Comparison of ENCODE assay signal across 25 cellular contexts in the genomic region with DNA sequence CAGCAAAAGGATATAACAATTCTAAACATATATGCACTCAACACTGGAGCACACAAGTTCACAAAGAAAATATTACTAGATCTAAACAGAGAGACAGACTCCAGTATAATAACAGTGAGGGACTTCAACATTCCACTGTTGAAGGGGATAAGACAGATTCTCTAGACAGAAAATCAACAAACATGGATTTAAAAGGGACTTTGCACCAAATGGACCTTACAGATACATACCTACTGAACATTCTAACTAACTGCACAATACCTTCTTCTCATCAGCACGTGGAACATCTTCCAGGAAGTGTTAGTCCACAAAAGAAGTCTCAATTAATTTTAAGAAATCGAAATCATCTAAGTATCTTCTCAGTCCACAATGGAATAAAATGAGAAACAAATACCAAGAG. TPM values are rescaled to one million over a fixed set of nuclear protein-coding genes. Genes with fewer than 3 reads are reported as not detected.
DNase-seq lines count a peak whose midpoint lies in the region; ATAC-seq, FAIRE-seq and TF ChIP-seq lines count a peak whose summit lies in the region.
"Had no signal": no experiment of that assay in that cellular context is flagged by ENCODE, and none has a peak within 500 bp of the region (broad histone marks: within the 10 kb centered on the region; RNA-seq: fewer than 3 reads in every experiment).

No MANE protein-coding gene starts in this region.

- peak overlapping the region; percentile 26 for H3K4me2 ChIP-seq in HepG2 (ENCODE audit: low read depth, low read length)
- H3K4me2 ChIP-seq: A549, BLaER1 had no signal

- TF ChIP-seq CTCF in HepG2 (CRISPR knock-in tag; IDR thresholded peaks at IDR 0.05) (no peak), right lobe of liver (IDR thresholded peaks at IDR 0.05) (no peak)

- peaks cover 68% of the 10 kb centered on the region for H3K36me3 Mint-ChIP-seq in activated T-cell treated with anti-CD3 and anti-CD28 coated beads, Interleukin-2, amount 50 U/mL, for 24 hours (ENCODE audit: low read depth)
- H3K36me3 Mint-ChIP-seq in central memory CD8-positive, alpha-beta T cell (ENCODE audit: insufficient read depth) = peaks cover 8% of the 10 kb centered on the region

- H3K36me3 ChIP-seq in HepG2 (replicated peaks in 1 of 2; ENCODE audit: control insufficient read depth in 1 of 2, insufficient read depth in 2 of 2, low read length in 2 of 2) (no peaks in the 10 kb centered on the region; a peak in 1 of 5 replicates), right lobe of liver (no peaks in the 10 kb centered on the region)

- no peak for TF ChIP-seq EP300 in HepG2 (IDR thresholded peaks at IDR 0.05; ENCODE audit: low read depth in 2 of 2, low read length in 2 of 2)
- no peak for TF ChIP-seq EP300 in HepG2 (CRISPR knock-in tag; IDR thresholded peaks at IDR 0.05; ENCODE audit: borderline replicate concordance)

- no peak overlapping the region for H3K9ac ChIP-seq in HepG2 (ENCODE audit: insufficient read depth, low read depth, low read length)
- H3K9ac ChIP-seq: BLaER1 had no signal

- ATAC-seq in HepG2 = peak; percentile 94
- no peak for ATAC-seq in right lobe of liver
- no peak for ATAC-seq in central memory CD8-positive, alpha-beta T cell (replicated peaks; ENCODE audit: extremely low read depth, poor library complexity, severe bottlenecking)
- ATAC-seq: A549, GM12878 had no signal

- no peaks in the 10 kb centered on the region for H3K27me3 Mint-ChIP-seq in activated T-cell treated with anti-CD3 and anti-CD28 coated beads, Interleukin-2, amount 50 U/mL, for 24 hours
- no peaks in the 10 kb centered on the region for H3K27me3 Mint-ChIP-seq in central memory CD8-positive, alpha-beta T cell
- H3K27me3 Mint-ChIP-seq: CD4-positive, alpha-beta memory T cell; CD4-positive, CD25-positive, alpha-beta regulatory T cell had no signal

- no peak overlapping the region for H3K4me3 Mint-ChIP-seq in activated T-cell treated with anti-CD3 and anti-CD28 coated beads, Interleukin-2, amount 50 U/mL, for 24 hours
- H3K4me3 Mint-ChIP-seq in central memory CD8-positive, alpha-beta T cell = no peak overlapping the region
- H3K4me3 Mint-ChIP-seq: CD14-positive monocyte had no signal

- H3K27me3 ChIP-seq in HepG2 (ENCODE audit: control insufficient read depth in 1 of 2, insufficient read depth in 2 of 2, low read length in 2 of 2) = no peaks in the 10 kb centered on the region
- H3K27me3 ChIP-seq in right lobe of liver = no peaks in the 10 kb centered on the region
- H3K27me3 ChIP-seq: BE2C, BLaER1 had no signal

- H3K4me1 ChIP-seq in HepG2 (ENCODE audit: insufficient read depth, low read length) = peaks cover 47% of the 10 kb centered on the region
- H3K4me1 ChIP-seq in right lobe of liver = no peaks in the 10 kb centered on the region
- H3K4me1 ChIP-seq: A549, BE2C, BLaER1 had no signal

- H3K4me3 ChIP-seq in HepG2 (replicated peaks in 1 of 3; ENCODE audit: insufficient read depth in 1 of 3, low read depth in 2 of 3, low read length in 3 of 3) (no peak overlapping the region), right lobe of liver (no peak overlapping the region)
- H3K4me3 ChIP-seq: A549, BLaER1, GM12878 had no signal

- TF ChIP-seq RAD21 in HepG2 (CRISPR knock-in tag; IDR thresholded peaks at IDR 0.05) = no peak

- in situ Hi-C loops in HepG2 (cut with HindIII; ENCODE audit: extremely low pct_ligation_motif_present, low pct_unique_long_range_greater_than_20kb) = no loop called here

- no peak for DNase-seq in activated T-cell treated with anti-CD3 and anti-CD28 coated beads, Interleukin-2, amount 50 U/mL, for 24 hours
- DNase-seq in activated T-cell treated with anti-CD3 and anti-CD28 coated beads for 4 hours (no peak), HepG2 (ENCODE audit: low spot score) (peak; percentile 76), right lobe of liver (no peak), urothelium cell line (ENCODE audit: low spot score) (no peak), AG08396 (ENCODE audit: low spot score) (no peak)
- no peak for DNase-seq in central memory CD8-positive, alpha-beta T cell (ENCODE audit: low spot score in 2 of 2)
- DNase-seq: BE2C; C1 segment of cervical spinal cord; CD4-positive, alpha-beta memory T cell; CD4-positive, CD25-positive, alpha-beta regulatory T cell; DMS 273 treated with DMSO at 0.1 percent for 48 hours; DMS153; DMS53; DMS79; DND-41; EL; GDM1 had no signal

- H2AFZ ChIP-seq in HepG2 (ENCODE audit: low read length) = no peak overlapping the region

- POLR2A ChIA-PET in HepG2 (lab: Yijun Ruan, JAX) = interaction anchor here (0.8 kb wide), 1 partner anchor 26 kb away, joined by 3 read pairs; no protein-coding TSS in a partner anchor

- H3K9me3 ChIP-seq in HepG2 (ENCODE audit: low read length) (no peaks in the 10 kb centered on the region), right lobe of liver (no peaks in the 10 kb centered on the region)
- H3K9me3 ChIP-seq: BE2C had no signal

- H3K4me1 Mint-ChIP-seq in activated T-cell treated with anti-CD3 and anti-CD28 coated beads, Interleukin-2, amount 50 U/mL, for 24 hours (ENCODE audit: low read depth) = peaks cover 89% of the 10 kb centered on the region
- peaks cover 89% of the 10 kb centered on the region for H3K4me1 Mint-ChIP-seq in central memory CD8-positive, alpha-beta T cell

- peaks cover 15% of the 10 kb centered on the region for H3K9me3 Mint-ChIP-seq in activated T-cell treated with anti-CD3 and anti-CD28 coated beads, Interleukin-2, amount 50 U/mL, for 24 hours
- H3K9me3 Mint-ChIP-seq in central memory CD8-positive, alpha-beta T cell = no peaks in the 10 kb centered on the region

- H4K20me1 ChIP-seq in HepG2 (ENCODE audit: insufficient read depth, low read length) = peaks cover 26% of the 10 kb centered on the region

- TF ChIP-seq POLR2A in HepG2 (IDR thresholded peaks at IDR 0.05; ENCODE audit: insufficient read depth in 1 of 2, low read depth in 2 of 2, low read length in 2 of 2) (no peak), right lobe of liver (IDR thresholded peaks at IDR 0.05) (no peak)

- 32% methylated on average over 2 of the region's 2 CpGs for WGBS in HepG2 (ENCODE audit: low lambda C conversion rate)
- 95% methylated on average over 2 of the region's 2 CpGs for WGBS in right lobe of liver (ENCODE audit: insufficient coverage, low coverage, low lambda C conversion rate, missing lambda C conversion rate)

- H3K27ac ChIP-seq in HepG2 (ENCODE audit: extremely low read length, insufficient read depth, low read length) (peak overlapping the region; percentile 49), right lobe of liver (no peak overlapping the region)
- H3K27ac ChIP-seq: 22Rv1, A549, BLaER1 had no signal

- intact Hi-C loops in HepG2 (cut with micrococcal nuclease; ENCODE audit: unreplicated experiment) (no loop called here), right lobe of liver (cut with DNase I) (no loop called here)

- FAIRE-seq in HepG2 (lab: Jason Lieb, UNC) (peak; percentile 52), urothelium cell line (lab: Jason Lieb, UNC) (no peak)
- FAIRE-seq: A549, GM12878, GM12892, GM18507 had no signal

- no TSS peak for BruUV-seq in HepG2 (replicated peaks; lab: Mats Ljungman, UMichigan)

- peak overlapping the region; percentile 7 for H3K27ac Mint-ChIP-seq in activated T-cell treated with anti-CD3 and anti-CD28 coated beads, Interleukin-2, amount 50 U/mL, for 24 hours
- H3K27ac Mint-ChIP-seq in central memory CD8-positive, alpha-beta T cell (ENCODE audit: low read depth) = peak overlapping the region; percentile 41
- H3K27ac Mint-ChIP-seq: CD14-positive monocyte had no signal

- peaks cover 87% of the 10 kb centered on the region for H3K79me2 ChIP-seq in HepG2 (ENCODE audit: insufficient read depth, low read length)

- CTCF ChIA-PET in HepG2 (lab: Yijun Ruan, JAX; ENCODE audit: low intra/inter-chr PET ratio, low total read pairs) = no interaction called here

RNA-seq across cellular contexts. Expression of a gene that starts 26.6 kb away (rescaled TPM):
- total RNA-seq in HepG2 (2016; rRNA removed; fragmentation: Illumina TruSeq; extraction: Trizol) = 33.1 and 47.7 TPM in 2 replicates
- total RNA-seq in HepG2 (2016; cell fraction: cytosol; rRNA removed; fragmentation: Illumina TruSeq; extraction: Trizol; ENCODE audit: low read depth) = 57.2 and 60.7 TPM in 2 replicates
- total RNA-seq in HepG2 (2016; cell fraction: insoluble cytoplasmic fraction; rRNA removed; fragmentation: Illumina TruSeq; extraction: Trizol) = 28.3 and 41.6 TPM in 2 replicates
- total RNA-seq in HepG2 (2016; cell fraction: membrane; rRNA removed; fragmentation: Illumina TruSeq; extraction: Trizol) = 26.4 and 26.7 TPM in 2 replicates
- total RNA-seq in HepG2 (2016; cell fraction: nucleus; rRNA removed; fragmentation: Illumina TruSeq; extraction: Trizol) = 32.0 and 45.6 TPM in 2 replicates
- 6.3 and 15.5 TPM in 2 replicates for polyA plus RNA-seq in HepG2 (2011; rRNA removed)
- polyA plus RNA-seq in HepG2 (2011; cell fraction: cytosol; rRNA removed) = 6.3 and 10.1 TPM in 2 replicates
- 9.8 and 13.7 TPM in 2 replicates for polyA plus RNA-seq in HepG2 (2011; cell fraction: nucleus; rRNA removed)
- 24.8 and 29.0 TPM in 2 replicates for polyA plus RNA-seq in HepG2 (2012)
- 4.1 and 4.2 TPM in 2 replicates for polyA plus RNA-seq in HepG2 (2016; cell fraction: cytosol; fragmentation: Illumina TruSeq; extraction: Trizol; ENCODE audit: low read depth)
- 20.8 and 24.1 TPM in 2 replicates for polyA plus RNA-seq in HepG2 (2016; cell fraction: insoluble cytoplasmic fraction; fragmentation: Illumina TruSeq; extraction: Trizol; ENCODE audit: low read depth)
- 5.3 and 6.9 TPM in 2 replicates for polyA plus RNA-seq in HepG2 (2016; cell fraction: membrane; fragmentation: Illumina TruSeq; extraction: Trizol; ENCODE audit: low read depth)
- 12.8 and 21.0 TPM in 2 replicates for polyA plus RNA-seq in HepG2 (2016; cell fraction: nucleus; fragmentation: Illumina TruSeq; extraction: Trizol; ENCODE audit: insufficient read depth, low read depth)
- 11.2 and 17.7 TPM in 2 replicates for polyA minus RNA-seq in HepG2 (2011; rRNA and poly(A)+ RNA removed; ENCODE audit: low replicate concordance)
- 17.1 and 20.1 TPM in 2 replicates for polyA minus RNA-seq in HepG2 (2011; cell fraction: cytosol; rRNA and poly(A)+ RNA removed)
- 43.6 and 49.4 TPM in 2 replicates for polyA minus RNA-seq in HepG2 (2011; cell fraction: nucleus; rRNA and poly(A)+ RNA removed)
- total RNA-seq in right lobe of liver = 10 to 100 TPM in 5 of 6 experiments, 1 to 10 TPM in 1; 8.4 to 23.0 (median 20.6) TPM

RNA-seq across cellular contexts. Expression of a gene that starts 27.0 kb away (rescaled TPM):
- total RNA-seq in HepG2 (2016; rRNA removed; fragmentation: Illumina TruSeq; extraction: Trizol) = 35.6 and 49.5 TPM in 2 replicates
- total RNA-seq in HepG2 (2016; cell fraction: cytosol; rRNA removed; fragmentation: Illumina TruSeq; extraction: Trizol; ENCODE audit: low read depth) = 10.1 and 11.6 TPM in 2 replicates
- total RNA-seq in HepG2 (2016; cell fraction: insoluble cytoplasmic fraction; rRNA removed; fragmentation: Illumina TruSeq; extraction: Trizol) = 42.2 and 52.7 TPM in 2 replicates
- total RNA-seq in HepG2 (2016; cell fraction: membrane; rRNA removed; fragmentation: Illumina TruSeq; extraction: Trizol) = 15.8 and 15.9 TPM in 2 replicates
- total RNA-seq in HepG2 (2016; cell fraction: nucleus; rRNA removed; fragmentation: Illumina TruSeq; extraction: Trizol) = 15.3 and 17.8 TPM in 2 replicates
- polyA plus RNA-seq in HepG2 (2011; rRNA removed) = 16.7 and 18.1 TPM in 2 replicates
- polyA plus RNA-seq in HepG2 (2011; cell fraction: cytosol; rRNA removed) = 15.8 and 23.8 TPM in 2 replicates
- 2.3 and 6.5 TPM in 2 replicates for polyA plus RNA-seq in HepG2 (2011; cell fraction: nucleus; rRNA removed)
- 39.1 and 47.5 TPM in 2 replicates for polyA plus RNA-seq in HepG2 (2012)
- 10.6 and 15.3 TPM in 2 replicates for polyA plus RNA-seq in HepG2 (2016; cell fraction: cytosol; fragmentation: Illumina TruSeq; extraction: Trizol; ENCODE audit: low read depth)
- 58.7 and 59.1 TPM in 2 replicates for polyA plus RNA-seq in HepG2 (2016; cell fraction: insoluble cytoplasmic fraction; fragmentation: Illumina TruSeq; extraction: Trizol; ENCODE audit: low read depth)
- polyA plus RNA-seq in HepG2 (2016; cell fraction: membrane; fragmentation: Illumina TruSeq; extraction: Trizol; ENCODE audit: low read depth) = 13.9 and 15.2 TPM in 2 replicates
- 27.6 and 29.3 TPM in 2 replicates for polyA plus RNA-seq in HepG2 (2016; cell fraction: nucleus; fragmentation: Illumina TruSeq; extraction: Trizol; ENCODE audit: insufficient read depth, low read depth)
- polyA minus RNA-seq in HepG2 (2011; rRNA and poly(A)+ RNA removed; ENCODE audit: low replicate concordance) = 4.0 TPM in 1 of 2 replicates, not detected in the other
- polyA minus RNA-seq in HepG2 (2011; cell fraction: cytosol; rRNA and poly(A)+ RNA removed) = 2.5 and 5.3 TPM in 2 replicates
- polyA minus RNA-seq in HepG2 (2011; cell fraction: nucleus; rRNA and poly(A)+ RNA removed) = 9.6 and 9.8 TPM in 2 replicates
- total RNA-seq in right lobe of liver = 10 to 100 TPM; 10.4 to 19.2 (median 14.5) TPM
